1 cellular context compared by ENCODE assay signal in the genomic region with DNA sequence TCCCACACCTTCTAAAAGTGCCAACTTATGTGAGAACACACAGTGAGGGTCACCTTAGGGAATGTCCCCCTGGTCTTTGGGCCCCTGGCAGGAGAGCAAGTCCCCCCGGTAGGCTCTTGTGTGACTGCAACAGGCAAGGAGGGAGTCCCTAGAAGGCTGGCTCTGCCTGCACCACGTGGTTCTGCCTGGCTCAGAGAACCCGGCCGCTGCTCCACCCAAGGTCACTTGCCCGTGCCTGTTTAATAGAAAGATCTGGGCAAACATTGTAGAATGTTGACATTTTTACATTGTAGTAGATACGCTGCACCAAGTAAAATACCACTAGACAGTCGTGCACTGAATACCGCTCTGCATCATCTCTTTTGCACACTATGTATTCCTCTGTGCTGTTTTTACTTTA.
TF ChIP-seq lines count a peak whose summit lies in the region.

No MANE protein-coding gene starts in this region.

TF ChIP-seq in SK-N-SH, 30 proteins besides CTCF, POLR2A, EP300 and RAD21 (continued from another document):
- TF ChIP-seq MXI1 (IDR thresholded peaks at IDR 0.05; ENCODE audit: low read depth, low read length) (no peak), FOXJ3 (CRISPR knock-in tag; IDR thresholded peaks at IDR 0.05) (no peak)
